Comparison of ENCODE assay signal across 2 cellular contexts in genomic region chr16:48350716-48351115, GRCh38.
A peak's percentile ranks its signal among the peaks of the same experiment; 100 is the strongest.
TF ChIP-seq lines count a peak whose summit lies in the region.

No MANE protein-coding gene starts in this region.

TF ChIP-seq in GM12891, 5 proteins besides CTCF, POLR2A, EP300 and RAD21 (continued from another document):
- TF ChIP-seq POU2F2 (IDR thresholded peaks at IDR 0.05; ENCODE audit: low read depth, low read length) (no peak), PAX5 (IDR thresholded peaks at IDR 0.05; ENCODE audit: insufficient read depth, low read length, severe bottlenecking) (no peak), SPI1 (IDR thresholded peaks at IDR 0.05; ENCODE audit: low read depth, low read length) (no peak), TAF1 (IDR thresholded peaks at IDR 0.05; ENCODE audit: low read depth, low read length) (no peak)

TF ChIP-seq in HepG2, 621 proteins besides CTCF, POLR2A, EP300 and RAD21 (continued from another document):
- TF ChIP-seq ETV5 (CRISPR knock-in tag; IDR thresholded peaks at IDR 0.05; ENCODE audit: borderline replicate concordance), result no peak
- 0 out of 2 replicates have a peak, but pooled peaks have one; percentile 26 for TF ChIP-seq NR1H2 (CRISPR knock-in tag; IDR thresholded peaks at IDR 0.05; ENCODE audit: borderline replicate concordance, low read depth)
- peak; percentile 97 for TF ChIP-seq RBM22 (optimal IDR thresholded peaks at IDR 0.05; ENCODE audit: low read length)
- 0 out of 2 replicates have a peak, but pooled peaks have one; percentile 30 for TF ChIP-seq SNAPC2 (CRISPR knock-in tag; IDR thresholded peaks at IDR 0.05)
- no peak for TF ChIP-seq ATF1 (CRISPR knock-in tag; IDR thresholded peaks at IDR 0.05)
- 0 out of 2 replicates have a peak, but pooled peaks have one; percentile 28 for TF ChIP-seq KDM2A (CRISPR knock-in tag; IDR thresholded peaks at IDR 0.05; ENCODE audit: borderline replicate concordance, low read depth)
- no peak for TF ChIP-seq CREB1 (IDR thresholded peaks at IDR 0.05)
- 0 out of 2 replicates have a peak, but pooled peaks have one; percentile 16 for TF ChIP-seq CREB1 (CRISPR knock-in tag; IDR thresholded peaks at IDR 0.05)
